ENCODE assay signal across 14 cellular contexts in the genomic region with DNA sequence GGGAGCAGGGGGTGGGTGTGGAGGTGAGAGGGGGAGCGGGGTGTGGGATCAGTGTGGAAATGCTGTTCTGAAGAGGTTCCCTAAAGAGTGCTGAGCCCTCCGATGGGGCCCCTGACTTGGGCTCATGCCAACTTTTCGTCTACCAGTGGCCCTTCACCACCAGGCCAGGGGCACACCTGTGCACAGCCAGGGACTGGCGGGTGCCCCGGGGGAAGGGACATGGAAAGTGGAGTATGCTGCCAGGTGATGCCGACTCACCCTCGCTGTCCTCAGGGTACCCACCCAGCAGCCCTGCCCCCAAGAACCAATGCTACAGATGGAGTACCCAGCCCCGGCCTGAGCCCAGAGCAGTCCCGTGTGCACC. TPM values are rescaled to one million over a fixed set of nuclear protein-coding genes. Genes with fewer than 3 reads are reported as not detected.
DNase-seq lines count a peak whose midpoint lies in the region; TF ChIP-seq lines count a peak whose summit lies in the region.
"Had no signal": no experiment of that assay in that cellular context is flagged by ENCODE, and none has a peak within 500 bp of the region (broad histone marks: within the 10 kb centered on the region; RNA-seq: fewer than 3 reads in every experiment).

No MANE protein-coding gene starts in this region.

- H3K4me3 ChIP-seq in esophagus muscularis mucosa, result no peak overlapping the region
- H3K4me3 ChIP-seq: lower lobe of right lung had no signal

- H3K36me3 ChIP-seq in esophagus muscularis mucosa, result peaks cover 71 to 97% (median 94%) of the 10 kb centered on the region in 4 donors

- TF ChIP-seq POLR2A in esophagus muscularis mucosa (IDR thresholded peaks at IDR 0.05; ENCODE audit: low read depth), result no peak

- no peak for TF ChIP-seq CTCF in RWPE1 (conservative IDR thresholded peaks at IDR 0.05; ENCODE audit: low read depth)
- TF ChIP-seq CTCF in esophagus muscularis mucosa (IDR thresholded peaks at IDR 0.05), result no peak

- no peaks in the 10 kb centered on the region for H3K9me3 ChIP-seq in esophagus muscularis mucosa
- H3K9me3 ChIP-seq: lower lobe of right lung had no signal

- TF ChIP-seq EP300 in esophagus muscularis mucosa (IDR thresholded peaks at IDR 0.05), result no peak

- H3K27ac ChIP-seq in RWPE1, result peak overlapping the region; percentile 18; the same call in 1 of the 2 replicates
- peak overlapping the region in 3 of 4 donors; percentile 45 to 68 (median 66) for H3K27ac ChIP-seq in esophagus muscularis mucosa (replicated peaks in 1 of 4)
- H3K27ac ChIP-seq in substantia nigra (ENCODE audit: low read depth, low read length, poor library complexity, severe bottlenecking), result peak overlapping the region; percentile 92
- H3K27ac ChIP-seq: lower lobe of right lung, parathyroid adenoma had no signal

- intact Hi-C loops in esophagus muscularis mucosa (cut with DNase I), result no loop called here

- CTCF ChIA-PET in activated naive CD4-positive, alpha-beta T cell treated with anti-CD3 and anti-CD28 coated beads, Interleukin-2, amount 10 ng/mL, durations not matched to agents 7 days and 5 days (lab: Charles Lee), result no interaction called here
- CTCF ChIA-PET in RWPE1 (lab: Yijun Ruan, JAX), result no interaction called here

- H3K27me3 ChIP-seq in esophagus muscularis mucosa, result no peaks in the 10 kb centered on the region

- peak overlapping the region; percentile 77 for H3K27ac Mint-ChIP-seq in activated naive CD4-positive, alpha-beta T cell treated with anti-CD3 and anti-CD28 coated beads, Interleukin-2, amount 10 ng/mL, durations not matched to agents 7 days and 5 days

- H3K27me3 Mint-ChIP-seq in activated naive CD4-positive, alpha-beta T cell treated with anti-CD3 and anti-CD28 coated beads, Interleukin-2, amount 10 ng/mL, durations not matched to agents 7 days and 5 days, result peaks cover 4% of the 10 kb centered on the region

- POLR2A ChIA-PET in RWPE1 (lab: Yijun Ruan, JAX; ENCODE audit: low non-redundant PET), result no interaction called here

- H3K4me1 Mint-ChIP-seq in activated naive CD4-positive, alpha-beta T cell treated with anti-CD3 and anti-CD28 coated beads, Interleukin-2, amount 10 ng/mL, durations not matched to agents 7 days and 5 days, result peaks cover 31% of the 10 kb centered on the region
- H3K4me1 Mint-ChIP-seq: WTC11 had no signal

- H3K4me1 ChIP-seq in esophagus muscularis mucosa, result peaks cover 15 to 26% (median 23%) of the 10 kb centered on the region in 4 donors
- H3K4me1 ChIP-seq: lower lobe of right lung, parathyroid adenoma had no signal

- no peak overlapping the region for H3K4me3 Mint-ChIP-seq in activated naive CD4-positive, alpha-beta T cell treated with anti-CD3 and anti-CD28 coated beads, Interleukin-2, amount 10 ng/mL, durations not matched to agents 7 days and 5 days
- H3K4me3 Mint-ChIP-seq: WTC11 had no signal

- WGBS in esophagus muscularis mucosa, result 62% methylated on average over 3 of the region's 9 CpGs

- H3K9me3 Mint-ChIP-seq in activated naive CD4-positive, alpha-beta T cell treated with anti-CD3 and anti-CD28 coated beads, Interleukin-2, amount 10 ng/mL, durations not matched to agents 7 days and 5 days, result no peaks in the 10 kb centered on the region
- H3K9me3 Mint-ChIP-seq: WTC11 had no signal

- no peak for DNase-seq in activated naive CD4-positive, alpha-beta T cell treated with anti-CD3 and anti-CD28 coated beads, Interleukin-2, amount 10 ng/mL, durations not matched to agents 7 days and 5 days
- no peak for DNase-seq in activated naive CD4-positive, alpha-beta T cell treated with Interleukin-2 at 50 U/mL for 16 hours
- DNase-seq in RWPE1 (ENCODE audit: low spot score) (no peak), esophagus muscularis mucosa (ENCODE audit: extremely low spot score) (no peak), substantia nigra (lab: John Stamatoyannopoulos, UW) (peak in 1 of 49 donors; percentile 31), HCEC 1CT (no peak), ureter (ENCODE audit: low spot score) (no peak)
- no peak for DNase-seq in stimulated activated naive CD4-positive, alpha-beta T cell treated with Interleukin-2 at 50 U/mL for 16 hours (lab: John Stamatoyannopoulos, UW)
- DNase-seq: activated effector memory CD4-positive, alpha-beta T cell treated with anti-CD3 and anti-CD28 coated beads, Interleukin-2, amount 50 U/mL, for 16 hours; lower lobe of right lung; NCI-H446 had no signal

- no peaks in the 10 kb centered on the region for H3K36me3 Mint-ChIP-seq in activated naive CD4-positive, alpha-beta T cell treated with anti-CD3 and anti-CD28 coated beads, Interleukin-2, amount 10 ng/mL, durations not matched to agents 7 days and 5 days

RNA-seq across cellular contexts. Expression of a gene that starts 26.2 kb away (rescaled TPM):
- total RNA-seq in esophagus muscularis mucosa, result under 1 TPM in 2 of 4 donors, not detected in 2; 0.11 to 0.32 TPM
- total RNA-seq in ureter, result 3.2 TPM
- total RNA-seq: MCF 10A had no signal

Comparison
In these comparisons a context has a peak if more than half of its experiments do, and no peak if none do; other contexts are left out.
1. H3K27ac ChIP-seq: peak in every context shown above with its lines; median percentile 92 in substantia nigra; 66 in esophagus muscularis mucosa; 18 in RWPE1.